ENCODE assay signal across 16 cellular contexts in the genomic region with DNA sequence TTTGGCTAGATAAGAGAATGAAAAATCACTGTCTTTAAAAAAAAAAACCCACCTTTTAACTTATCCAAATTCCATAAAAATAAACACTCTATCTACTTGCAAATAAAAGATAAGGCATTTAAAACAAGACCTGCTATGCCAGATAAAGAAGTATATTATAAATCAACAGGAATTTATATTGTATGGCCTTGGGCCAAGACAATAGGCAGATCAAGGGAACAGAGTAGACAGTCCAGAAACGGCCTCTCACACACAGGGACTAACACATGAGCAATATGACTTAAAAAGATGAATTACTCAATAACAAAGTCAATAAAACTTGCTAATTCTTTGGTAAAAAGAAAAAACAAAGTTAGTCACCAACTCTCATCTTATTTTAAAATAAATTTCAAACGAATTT. TPM values are rescaled to one million over a fixed set of nuclear protein-coding genes. Genes with fewer than 3 reads are reported as not detected.
DNase-seq lines count a peak whose midpoint lies in the region; ATAC-seq, FAIRE-seq and TF ChIP-seq lines count a peak whose summit lies in the region.
"Had no signal": no experiment of that assay in that cellular context is flagged by ENCODE, and none has a peak within 500 bp of the region (broad histone marks: within the 10 kb centered on the region; RNA-seq: fewer than 3 reads in every experiment).

No MANE protein-coding gene starts in this region.

- no peaks in the 10 kb centered on the region for H3K36me3 ChIP-seq in Karpas-422 (ENCODE audit: insufficient read depth, low read length)
- H3K36me3 ChIP-seq: BLaER1 treated with 17β-estradiol and CSF1 and Interleukin-3, amounts not matched to agents 10 nM and 100 nM had no signal

- H3K4me2 ChIP-seq in A549 (peak overlapping the region; percentile 37; the same call in 2 of the 3 replicates), Karpas-422 (ENCODE audit: low read depth, low read length, poor library complexity, severe bottlenecking) (no peak overlapping the region)
- H3K4me2 ChIP-seq: BLaER1 treated with 17β-estradiol and CSF1 and Interleukin-3, amounts not matched to agents 10 nM and 100 nM; GM23338 had no signal

- CTCF ChIA-PET in A549 (lab: Yijun Ruan, JAX) = interaction anchor here (0.8 to 1.5 kb wide), 2 partner anchors 31 to 508 kb away, joined by 3 to 5 read pairs; no protein-coding TSS in a partner anchor

- H3K9me2 ChIP-seq in Karpas-422 (replicated peaks; ENCODE audit: insufficient read depth, low read length) = no peaks in the 10 kb centered on the region

- 13% methylated on average over 2 of the region's 2 CpGs for WGBS in A549 (ENCODE audit: missing lambda C conversion rate)

- TF ChIP-seq POLR2A in A549 (IDR thresholded peaks at IDR 0.05; ENCODE audit: low read length) = no peak

- H3K9me3 Mint-ChIP-seq in nephron = no peaks in the 10 kb centered on the region
- H3K9me3 Mint-ChIP-seq: H9 had no signal

- H3K36me3 Mint-ChIP-seq in nephron (ENCODE audit: low read depth) = no peaks in the 10 kb centered on the region

- no peak overlapping the region for H3K4me3 ChIP-seq in A549
- H3K4me3 ChIP-seq in fibroblast of mammary gland (ENCODE audit: control insufficient read depth, low read depth, low read length) = no peak overlapping the region
- no peak overlapping the region for H3K4me3 ChIP-seq in Karpas-422 (ENCODE audit: low read length)
- H3K4me3 ChIP-seq: BLaER1 treated with 17β-estradiol and CSF1 and Interleukin-3, amounts not matched to agents 10 nM and 100 nM; GM12878; GM23338 had no signal

- FAIRE-seq in A549 (lab: Jason Lieb, UNC) = no peak
- FAIRE-seq: GM12878, GM18507 had no signal

- peaks cover 14% of the 10 kb centered on the region for H3K4me1 ChIP-seq in A549
- H3K4me1 ChIP-seq in Karpas-422 (ENCODE audit: low read length) = no peaks in the 10 kb centered on the region
- H3K4me1 ChIP-seq: BLaER1 treated with 17β-estradiol and CSF1 and Interleukin-3, amounts not matched to agents 10 nM and 100 nM had no signal

- no peaks in the 10 kb centered on the region for H3K27me3 ChIP-seq in Karpas-422 (ENCODE audit: low read length)
- H3K27me3 ChIP-seq: BLaER1 treated with 17β-estradiol and CSF1 and Interleukin-3, amounts not matched to agents 10 nM and 100 nM had no signal

- no peak overlapping the region for H2AFZ ChIP-seq in Karpas-422 (ENCODE audit: low read length)
- H2AFZ ChIP-seq: GM23338 had no signal

- no peak for TF ChIP-seq CTCF in A549 (IDR thresholded peaks at IDR 0.05)
- no peak for TF ChIP-seq CTCF in VCaP (conservative IDR thresholded peaks at IDR 0.05)
- no peak for TF ChIP-seq CTCF in fibroblast of mammary gland (conservative IDR thresholded peaks at IDR 0.05; ENCODE audit: control insufficient read depth, insufficient read depth, low read depth, low read length)
- no peak for TF ChIP-seq CTCF in nephron (IDR thresholded peaks at IDR 0.05; ENCODE audit: unreplicated experiment in 3 of 3)

- TF ChIP-seq EP300 in A549 (IDR thresholded peaks at IDR 0.05) = no peak; a peak in 1 of 5 replicates

- peaks cover 11% of the 10 kb centered on the region for H3K27me3 Mint-ChIP-seq in nephron (ENCODE audit: low read depth)

- intact Hi-C loops in posterior vena cava (cut with DNase I) = no loop called here

- H3K4me3 Mint-ChIP-seq in nephron = no peak overlapping the region
- H3K4me3 Mint-ChIP-seq: CD4-positive, CD25-positive, alpha-beta regulatory T cell; GM23338; H9 had no signal

- ATAC-seq in A549 = no peak
- ATAC-seq: GM12878, GM23338 had no signal

- DNase-seq in A549 (ENCODE audit: low read depth in 1 of 2, low spot score in 1 of 2) (no peak), fibroblast of mammary gland (ENCODE audit: low read depth) (peak; percentile 22), Karpas-422 (no peak), GOT3 (lab: John Stamatoyannopoulos, UW) (no peak), posterior vena cava (ENCODE audit: low spot score) (no peak)
- DNase-seq: 8988T; Calu3; CD4-positive, CD25-positive, alpha-beta regulatory T cell; DMS 273 treated with DMSO at 0.1 percent for 48 hours; H9 had no signal

- no peaks in the 10 kb centered on the region for H4K20me1 ChIP-seq in Karpas-422 (ENCODE audit: insufficient read depth, low read depth, low read length)
- H4K20me1 ChIP-seq: BLaER1 treated with 17β-estradiol and CSF1 and Interleukin-3, amounts not matched to agents 10 nM and 100 nM had no signal

- H3K9me3 ChIP-seq in A549 (no peaks in the 10 kb centered on the region; the same call in 2 of the 3 replicates), Karpas-422 (ENCODE audit: low read length) (no peaks in the 10 kb centered on the region)

- H3K27ac Mint-ChIP-seq in nephron = peak overlapping the region in 2 of 3 experiments; percentile 75 to 90
- H3K27ac Mint-ChIP-seq: CD4-positive, CD25-positive, alpha-beta regulatory T cell; GM23338 had no signal

- H3K9ac ChIP-seq in Karpas-422 (ENCODE audit: low read length) = no peak overlapping the region
- H3K9ac ChIP-seq: BLaER1 treated with 17β-estradiol and CSF1 and Interleukin-3, amounts not matched to agents 10 nM and 100 nM had no signal

- H3K27ac ChIP-seq in A549 = peak overlapping the region; percentile 19 to 64; a peak in 3 of 6 replicates
- peak overlapping the region; percentile 38 for H3K27ac ChIP-seq in VCaP
- H3K27ac ChIP-seq in Karpas-422 (ENCODE audit: low read length) = no peak overlapping the region
- H3K27ac ChIP-seq: BLaER1 treated with 17β-estradiol and CSF1 and Interleukin-3, amounts not matched to agents 10 nM and 100 nM had no signal

- H3K79me2 ChIP-seq in Karpas-422 (ENCODE audit: low read length) = no peaks in the 10 kb centered on the region

- POLR2A ChIA-PET in A549 (lab: Yijun Ruan, JAX) = no interaction called here

- H3K4me1 Mint-ChIP-seq in nephron = peaks cover 21% of the 10 kb centered on the region
- H3K4me1 Mint-ChIP-seq: CD4-positive, CD25-positive, alpha-beta regulatory T cell had no signal

- no peak for TF ChIP-seq RAD21 in A549 (conservative IDR thresholded peaks at IDR 0.05 in 1 of 2, IDR thresholded peaks at IDR 0.05 in 1 of 2)

TF ChIP-seq in A549, 52 proteins besides CTCF, POLR2A, EP300 and RAD21:
- TF ChIP-seq, protein P1, sequence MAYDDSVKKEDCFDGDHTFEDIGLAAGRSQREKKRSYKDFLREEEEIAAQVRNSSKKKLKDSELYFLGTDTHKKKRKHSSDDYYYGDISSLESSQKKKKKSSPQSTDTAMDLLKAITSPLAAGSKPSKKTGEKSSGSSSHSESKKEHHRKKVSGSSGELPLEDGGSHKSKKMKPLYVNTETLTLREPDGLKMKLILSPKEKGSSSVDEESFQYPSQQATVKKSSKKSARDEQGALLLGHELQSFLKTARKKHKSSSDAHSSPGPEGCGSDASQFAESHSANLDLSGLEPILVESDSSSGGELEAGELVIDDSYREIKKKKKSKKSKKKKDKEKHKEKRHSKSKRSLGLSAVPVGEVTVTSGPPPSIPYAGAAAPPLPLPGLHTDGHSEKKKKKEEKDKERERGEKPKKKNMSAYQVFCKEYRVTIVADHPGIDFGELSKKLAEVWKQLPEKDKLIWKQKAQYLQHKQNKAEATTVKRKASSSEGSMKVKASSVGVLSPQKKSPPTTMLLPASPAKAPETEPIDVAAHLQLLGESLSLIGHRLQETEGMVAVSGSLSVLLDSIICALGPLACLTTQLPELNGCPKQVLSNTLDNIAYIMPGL (CRISPR knock-in tag; IDR thresholded peaks at IDR 0.05; ENCODE audit: borderline replicate concordance) = no peak
- 0 out of 2 replicates have a peak, but pooled peaks have one; percentile 40 for TF ChIP-seq JUNB (IDR thresholded peaks at IDR 0.05)

RNA-seq across cellular contexts. Expression of a gene that starts 34.7 kb away (rescaled TPM):
- polyA plus RNA-seq in A549 (2011; rRNA removed) (29.1 and 33.1 TPM in 2 replicates), A549 (2017; fragmentation: RNase III; extraction: RNeasy Plus Mini Kit Qiagen cat#74134 plus additional on column Dnase treatment) (16.3 to 17.6 TPM (median 16.9 TPM) in 3 replicates)
- 6.5 and 8.1 TPM in 2 replicates for polyA plus RNA-seq in A549 (2012; cell fraction: cytosol; rRNA removed)
- polyA plus RNA-seq in A549 (2012; cell fraction: nucleus; rRNA removed) = 8.7 and 10.4 TPM in 2 replicates
- polyA minus RNA-seq in A549 (2011; rRNA and poly(A)+ RNA removed) = 39.7 and 40.8 TPM in 2 replicates
- total RNA-seq in Karpas-422 (2014; rRNA removed; shearing (Covaris generic); ENCODE audit: low replicate concordance) = 20.9 and 30.3 TPM in 2 replicates
- total RNA-seq in posterior vena cava = 10 to 100 TPM; 29.9 to 30.4 TPM
